ENCODE assay signal across 31 cellular contexts in genomic region chr11:94751216-94751612, GRCh38. TPM values are rescaled to one million over a fixed set of nuclear protein-coding genes. Genes with fewer than 3 reads are reported as not detected.
DNase-seq lines count a peak whose midpoint lies in the region; ATAC-seq, FAIRE-seq and TF ChIP-seq lines count a peak whose summit lies in the region.
"Had no signal": no experiment of that assay in that cellular context is flagged by ENCODE, and none has a peak within 500 bp of the region (broad histone marks: within the 10 kb centered on the region; RNA-seq: fewer than 3 reads in every experiment).

No MANE protein-coding gene starts in this region.

- CTCF ChIA-PET in PC-9 (lab: Charles Lee), result no interaction called here

- H3K4me1 ChIP-seq in PC-9 (replicated peaks; ENCODE audit: insufficient read depth), result peaks cover 83% of the 10 kb centered on the region
- peaks cover 89% of the 10 kb centered on the region for H3K4me1 ChIP-seq in keratinocyte (ENCODE audit: control insufficient read depth, extremely low read depth, insufficient read depth, low read length)
- peaks cover 0 to 33% (median 8%) of the 10 kb centered on the region in 6 donors for H3K4me1 ChIP-seq in spleen

- H3F3A ChIP-seq in PC-9 (ENCODE audit: insufficient read depth, low read depth), result peaks cover 44% of the 10 kb centered on the region

- no peaks in the 10 kb centered on the region for H3K36me3 Mint-ChIP-seq in endothelial cell (ENCODE audit: low read depth, unreplicated experiment)
- H3K36me3 Mint-ChIP-seq in activated T-cell treated with anti-CD3 and anti-CD28 coated beads, Interleukin-2, amount 50 U/mL, for 4 hours (ENCODE audit: insufficient read depth), result no peaks in the 10 kb centered on the region
- H3K36me3 Mint-ChIP-seq: activated naive CD8-positive, alpha-beta T cell treated with anti-CD3 and anti-CD28 coated beads for 36 hours; stimulated activated effector memory CD8-positive, alpha-beta T cell treated with anti-CD3 and anti-CD28 coated beads, Interleukin-12 subunit alpha, Interleukin-12 subunit beta, amount 100 ng/mL, for 72 hours; WTC11 had no signal

- peak overlapping the region; percentile 48 for H3K9ac ChIP-seq in keratinocyte (ENCODE audit: control insufficient read depth, extremely low read depth, insufficient read depth, low read length)

- BruUV-seq in PC-9 (replicated peaks; lab: Mats Ljungman, UMichigan), result no TSS peak

- H3K27me3 Mint-ChIP-seq in endothelial cell (ENCODE audit: unreplicated experiment), result peaks cover 3% of the 10 kb centered on the region
- peaks cover 43% of the 10 kb centered on the region for H3K27me3 Mint-ChIP-seq in activated T-cell treated with anti-CD3 and anti-CD28 coated beads, Interleukin-2, amount 50 U/mL, for 4 hours (ENCODE audit: low read depth)

- H3K79me2 ChIP-seq in PC-9 (ENCODE audit: low read depth), result peaks cover 39% of the 10 kb centered on the region
- H3K79me2 ChIP-seq in keratinocyte (ENCODE audit: control insufficient read depth, insufficient read depth, low read length), result peaks cover 39% of the 10 kb centered on the region

- peak overlapping the region; percentile 4 for H3K27ac Mint-ChIP-seq in endothelial cell (ENCODE audit: unreplicated experiment)
- H3K27ac Mint-ChIP-seq: activated CD4-positive, alpha-beta T cell treated with anti-CD3 and anti-CD28 coated beads, Interleukin-2, amount 10 ng/mL, durations not matched to agents 7 days and 5 days; activated naive CD8-positive, alpha-beta T cell treated with anti-CD3 and anti-CD28 coated beads for 36 hours; stimulated activated effector memory CD8-positive, alpha-beta T cell treated with anti-CD3 and anti-CD28 coated beads, Interleukin-12 subunit alpha, Interleukin-12 subunit beta, amount 100 ng/mL, for 72 hours; WTC11 had no signal

- TF ChIP-seq POLR2A in spleen (IDR thresholded peaks at IDR 0.05), result no peak

- no peak for FAIRE-seq in keratinocyte (lab: Jason Lieb, UNC)
- FAIRE-seq: colon, G401.6, K562 had no signal

- no peak overlapping the region for H2AFZ ChIP-seq in PC-9
- H2AFZ ChIP-seq in keratinocyte (ENCODE audit: control insufficient read depth, low read length), result no peak overlapping the region

- no peak for ATAC-seq in GM18867 (IDR thresholded peaks at IDR 0.05; ENCODE audit: unreplicated experiment)
- no peak for ATAC-seq in activated T-cell treated with anti-CD3 and anti-CD28 coated beads, Interleukin-2, amount 50 U/mL, for 4 hours
- ATAC-seq: stimulated activated effector memory CD8-positive, alpha-beta T cell treated with anti-CD3 and anti-CD28 coated beads, Interleukin-12 subunit alpha, Interleukin-12 subunit beta, amount 100 ng/mL, for 72 hours; WTC11 had no signal

- H3K36me3 ChIP-seq in PC-9 (ENCODE audit: low read depth) (peaks cover 5% of the 10 kb centered on the region; the same call in 1 of the 2 replicates), keratinocyte (ENCODE audit: control insufficient read depth in 2 of 2, extremely low read depth in 1 of 2, insufficient read depth in 2 of 2, low read length in 2 of 2) (peaks cover 9 to 22% of the 10 kb centered on the region in 2 experiments), spleen (no peaks in the 10 kb centered on the region)
- H3K36me3 ChIP-seq: ascending aorta, cardiac muscle cell had no signal

- DNase-seq in PC-9 (no peak), endothelial cell (ENCODE audit: low spot score) (no peak), keratinocyte (ENCODE audit: low read depth, low spot score) (no peak), spleen (no peak), NCI-H1436 treated with DMSO at 0.1 percent for 48 hours (lab: John Stamatoyannopoulos, UW) (no peak), putamen (ENCODE audit: low spot score) (no peak)
- DNase-seq in activated T-cell treated with anti-CD3 and anti-CD28 coated beads, Interleukin-2, amount 50 U/mL, for 4 hours, result no peak
- DNase-seq: activated CD4-positive, alpha-beta T cell treated with anti-CD3 and anti-CD28 coated beads, Interleukin-2, amount 10 ng/mL, durations not matched to agents 7 days and 5 days; activated effector memory CD4-positive, alpha-beta T cell treated with Interleukin-2 at 50 U/mL for 16 hours; activated naive CD8-positive, alpha-beta T cell treated with anti-CD3 and anti-CD28 coated beads for 36 hours; Caco-2; DMS79; effector CD4-positive, alpha-beta T cell; foreskin melanocyte; NCI-H1092; NCI-H187; NCI-H2171 treated with DMSO at 0.1 percent for 48 hours; NCI-H510A; RPMI8226; substantia nigra; T-helper 1 cell had no signal

- peaks cover 3% of the 10 kb centered on the region for H3K9me1 ChIP-seq in keratinocyte (ENCODE audit: control insufficient read depth, extremely low read depth, insufficient read depth, low read length)

- H3K9me3 ChIP-seq in PC-9 (ENCODE audit: insufficient read depth, low read depth) (no peaks in the 10 kb centered on the region), keratinocyte (ENCODE audit: control insufficient read depth, low read depth, low read length) (no peaks in the 10 kb centered on the region), spleen (no peaks in the 10 kb centered on the region)
- H3K9me3 ChIP-seq: ascending aorta, Caco-2 had no signal

- H3K4me1 Mint-ChIP-seq in endothelial cell (ENCODE audit: unreplicated experiment), result peaks cover 18% of the 10 kb centered on the region
- no peaks in the 10 kb centered on the region for H3K4me1 Mint-ChIP-seq in activated T-cell treated with anti-CD3 and anti-CD28 coated beads, Interleukin-2, amount 50 U/mL, for 4 hours (ENCODE audit: low read depth)
- H3K4me1 Mint-ChIP-seq: activated CD4-positive, alpha-beta T cell treated with anti-CD3 and anti-CD28 coated beads, Interleukin-2, amount 10 ng/mL, durations not matched to agents 7 days and 5 days; activated naive CD8-positive, alpha-beta T cell treated with anti-CD3 and anti-CD28 coated beads for 36 hours; stimulated activated effector memory CD8-positive, alpha-beta T cell treated with anti-CD3 and anti-CD28 coated beads, Interleukin-12 subunit alpha, Interleukin-12 subunit beta, amount 100 ng/mL, for 72 hours had no signal

- POLR2A ChIA-PET in PC-9 (lab: Charles Lee; ENCODE audit: unreplicated experiment), result no interaction called here

- no peaks in the 10 kb centered on the region for H3K9me3 Mint-ChIP-seq in endothelial cell (ENCODE audit: unreplicated experiment)
- H3K9me3 Mint-ChIP-seq in activated T-cell treated with anti-CD3 and anti-CD28 coated beads, Interleukin-2, amount 50 U/mL, for 4 hours, result no peaks in the 10 kb centered on the region
- H3K9me3 Mint-ChIP-seq: activated CD4-positive, alpha-beta T cell treated with anti-CD3 and anti-CD28 coated beads, Interleukin-2, amount 10 ng/mL, durations not matched to agents 7 days and 5 days; activated naive CD8-positive, alpha-beta T cell treated with anti-CD3 and anti-CD28 coated beads for 36 hours; stimulated activated effector memory CD8-positive, alpha-beta T cell treated with anti-CD3 and anti-CD28 coated beads, Interleukin-12 subunit alpha, Interleukin-12 subunit beta, amount 100 ng/mL, for 72 hours; WTC11 had no signal

- 69 to 84% (median 77%) methylated on average over 5 of the region's 5 CpGs for WGBS in spleen, 5 donors

- peak overlapping the region; percentile 66 for H3K4me2 ChIP-seq in PC-9
- peak overlapping the region; percentile 68 for H3K4me2 ChIP-seq in keratinocyte (ENCODE audit: control insufficient read depth, extremely low read depth, insufficient read depth, low read depth, low read length)

- H3K9me2 ChIP-seq in PC-9 (ENCODE audit: insufficient read depth), result no peaks in the 10 kb centered on the region

- TF ChIP-seq CTCF in PC-9 (conservative IDR thresholded peaks at IDR 0.05) (no peak), endothelial cell (IDR thresholded peaks at IDR 0.05; ENCODE audit: unreplicated experiment) (no peak), keratinocyte (optimal IDR thresholded peaks at IDR 0.05 in 1 of 3, IDR thresholded peaks at IDR 0.05 in 1 of 3, conservative IDR thresholded peaks at IDR 0.05 in 1 of 3; ENCODE audit: extremely low read depth in 1 of 3, insufficient read depth in 2 of 3, low read length in 3 of 3) (no peak), spleen (IDR thresholded peaks at IDR 0.05 in 8 of 11, conservative IDR thresholded peaks at IDR 0.05 in 3 of 11) (no peak)

- no peaks in the 10 kb centered on the region for H4K20me1 ChIP-seq in PC-9 (ENCODE audit: insufficient read depth)
- H4K20me1 ChIP-seq in keratinocyte (ENCODE audit: control insufficient read depth, extremely low read depth, insufficient read depth, low read length), result no peaks in the 10 kb centered on the region

- H3K27me3 ChIP-seq in PC-9 (ENCODE audit: insufficient read depth, low read depth) (no peaks in the 10 kb centered on the region), keratinocyte (ENCODE audit: control insufficient read depth, extremely low read depth, insufficient read depth, low read length) (no peaks in the 10 kb centered on the region), spleen (replicated peaks in 1 of 7) (peaks cover 0 to 19% (median 0%) of the 10 kb centered on the region in 7 donors)
- H3K27me3 ChIP-seq: ascending aorta had no signal

- H3K27ac ChIP-seq in PC-9 (peak overlapping the region; percentile 99), keratinocyte (ENCODE audit: control insufficient read depth, insufficient read depth, low read length) (peak overlapping the region; percentile 99), spleen (peak overlapping the region in 7 of 8 donors; percentile 66 to 79 (median 74))
- H3K27ac ChIP-seq: C4-2B, cardiac muscle cell, SK-N-MC had no signal

- dilution Hi-C loops in keratinocyte (cut with MboI; ENCODE audit: extremely low pct_ligation_motif_present, low sequenced_read_pairs), result no loop called here

- no peak overlapping the region for H3K4me3 Mint-ChIP-seq in endothelial cell (ENCODE audit: unreplicated experiment)
- no peak overlapping the region for H3K4me3 Mint-ChIP-seq in activated T-cell treated with anti-CD3 and anti-CD28 coated beads, Interleukin-2, amount 50 U/mL, for 4 hours
- H3K4me3 Mint-ChIP-seq: activated CD4-positive, alpha-beta T cell treated with anti-CD3 and anti-CD28 coated beads, Interleukin-2, amount 10 ng/mL, durations not matched to agents 7 days and 5 days; activated naive CD8-positive, alpha-beta T cell treated with anti-CD3 and anti-CD28 coated beads for 36 hours; stimulated activated effector memory CD8-positive, alpha-beta T cell treated with anti-CD3 and anti-CD28 coated beads, Interleukin-12 subunit alpha, Interleukin-12 subunit beta, amount 100 ng/mL, for 72 hours; WTC11 had no signal

- no peak overlapping the region for H3K4me3 ChIP-seq in PC-9
- H3K4me3 ChIP-seq in keratinocyte (ENCODE audit: control insufficient read depth in 2 of 3, extremely low read depth in 1 of 3, insufficient read depth in 2 of 3, low read depth in 1 of 3, low read length in 3 of 3), result peak overlapping the region in 1 of 3 experiments; percentile 4
- H3K4me3 ChIP-seq in spleen, result no peak overlapping the region
- H3K4me3 ChIP-seq: ascending aorta, cardiac muscle cell, K562, SK-N-MC had no signal

- intact Hi-C loops in PC-9 (cut with micrococcal nuclease; ENCODE audit: unreplicated experiment) (no loop called here), spleen (cut with DNase I; ENCODE audit: low total_unique reads) (no loop called here)

RNA-seq across cellular contexts. Expression of gene AMOTL1, which starts 16.9 kb away (rescaled TPM):
- total RNA-seq in PC-9 (2021) (48.0 and 60.5 TPM in 2 replicates), endothelial cell (ENCODE audit: unreplicated experiment) (35.9 TPM), spleen (10 to 100 TPM; 24.8 to 43.9 (median 32.3) TPM)
- polyA plus RNA-seq in keratinocyte (62.4 to 110 TPM (median 86.5 TPM) in 3 replicates), spleen (1 to 10 TPM; 1.4 to 4.8 (median 1.6) TPM)
- polyA plus RNA-seq in keratinocyte (2011; ENCODE audit: low read depth), result 28.9 TPM
- 58.9 and 89.6 TPM in 2 replicates for polyA plus RNA-seq in keratinocyte (2011; cell fraction: cytosol; rRNA removed)
- polyA plus RNA-seq in keratinocyte (2011; cell fraction: nucleus; rRNA removed), result 149 and 163 TPM in 2 replicates
- polyA plus RNA-seq in keratinocyte (2012; ENCODE audit: low replicate concordance), result 31.6 and 98.4 TPM in 2 replicates
- polyA minus RNA-seq in keratinocyte, result 140 to 193 TPM (median 155 TPM) in 3 replicates
- polyA minus RNA-seq in keratinocyte (2011; cell fraction: cytosol; rRNA and poly(A)+ RNA removed), result 103 TPM
- polyA minus RNA-seq in keratinocyte (2011; cell fraction: nucleus; rRNA and poly(A)+ RNA removed), result 195 and 328 TPM in 2 replicates
- total RNA-seq in activated T-cell treated with anti-CD3 and anti-CD28 coated beads, Interleukin-2, amount 50 U/mL, for 4 hours, result under 1 TPM; 0.25 to 0.73 (median 0.69) TPM

Comparison
In these comparisons a context has a peak if more than half of its experiments do, and no peak if none do; other contexts are left out.
1. RNA of gene AMOTL1, which starts 16.9 kb away (total RNA-seq): 48.0 to 60.5 TPM in PC-9, 35.9 TPM in endothelial cell (single experiment) and 24.8 to 43.9 TPM in spleen; 0.25 to 0.73 TPM in activated T-cell treated with anti-CD3 and anti-CD28 coated beads, Interleukin-2, amount 50 U/mL, for 4 hours; every median in the first group is over 10 times any median in the second.
2. Peak in every context shown above with its lines, with median percentiles within 50 percentile points of each other: H3K27ac ChIP-seq.